ENCODE assay signal across 8 cellular contexts in the genomic region with DNA sequence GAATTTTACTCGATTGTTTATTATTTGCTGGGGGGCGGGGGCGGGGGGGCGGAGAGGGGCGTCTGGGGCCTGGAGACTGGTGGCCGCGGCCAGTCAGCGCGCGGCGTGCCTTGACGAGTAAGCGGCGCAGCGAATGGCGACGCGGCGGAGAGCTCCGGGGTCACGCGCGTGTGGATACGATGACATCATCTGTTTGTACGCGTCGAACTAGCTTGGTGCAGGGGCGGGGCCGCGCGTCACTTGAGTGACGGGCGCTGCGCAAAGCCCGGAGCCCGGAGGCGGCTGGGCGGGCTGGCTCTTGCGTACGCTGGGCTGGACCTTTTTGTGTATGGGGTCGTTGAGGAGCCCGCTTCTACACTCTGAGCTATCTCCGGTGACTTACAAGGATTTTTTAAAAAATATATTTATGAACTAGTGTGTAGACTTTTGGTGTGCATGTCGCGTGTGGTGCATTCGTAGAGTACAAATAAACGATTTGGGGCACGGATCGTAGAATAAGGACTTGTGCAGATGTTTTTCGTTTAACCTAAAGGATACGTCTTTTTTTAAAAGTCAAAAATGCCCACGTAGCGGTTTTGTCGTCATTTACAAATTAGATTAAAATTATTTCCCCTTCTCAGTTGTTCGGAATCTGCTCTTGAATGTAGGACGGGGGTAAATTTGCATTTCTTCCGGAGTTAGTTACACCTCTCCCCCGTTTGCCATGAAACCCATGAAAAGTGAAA. TPM values are rescaled to one million over a fixed set of nuclear protein-coding genes. Genes with fewer than 3 reads are reported as not detected.
DNase-seq lines count a peak whose midpoint lies in the region; ATAC-seq, FAIRE-seq and TF ChIP-seq lines count a peak whose summit lies in the region.

No MANE protein-coding gene starts in this region.

- H3K36me3 Mint-ChIP-seq in T-helper 17 cell (ENCODE audit: low read depth) (no peaks in the 10 kb centered on the region), progenitor cell of endocrine pancreas (ENCODE audit: insufficient read depth) (peaks cover 2% of the 10 kb centered on the region)

- ATAC-seq in HG02885 (IDR thresholded peaks at IDR 0.05; ENCODE audit: poor library complexity, unreplicated experiment) (peak; percentile 63), T-helper 17 cell (peak; percentile 74), upper lobe of right lung (peak; percentile 69)

- H3K27me3 ChIP-seq in left ventricle myocardium inferior (ENCODE audit: low read depth) (no peaks in the 10 kb centered on the region), upper lobe of right lung (no peaks in the 10 kb centered on the region)

- TF ChIP-seq CTCF in left ventricle myocardium inferior (IDR thresholded peaks at IDR 0.05; ENCODE audit: borderline replicate concordance): no peak
- no peak for TF ChIP-seq CTCF in progenitor cell of endocrine pancreas (IDR thresholded peaks at IDR 0.05; ENCODE audit: unreplicated experiment)
- TF ChIP-seq CTCF in upper lobe of right lung (IDR thresholded peaks at IDR 0.05): no peak

- no peaks in the 10 kb centered on the region for H3K9me3 Mint-ChIP-seq in progenitor cell of endocrine pancreas (ENCODE audit: low read depth)

- H3K36me3 ChIP-seq in left ventricle myocardium inferior (no peaks in the 10 kb centered on the region), upper lobe of right lung (no peaks in the 10 kb centered on the region)

- TF ChIP-seq POLR2A in GM12891 (IDR thresholded peaks at IDR 0.05; ENCODE audit: low read depth, low read length): no peak

- peaks cover 6% of the 10 kb centered on the region for H3K27me3 Mint-ChIP-seq in T-helper 17 cell
- peaks cover 16% of the 10 kb centered on the region for H3K27me3 Mint-ChIP-seq in progenitor cell of endocrine pancreas

- H3K4me3 Mint-ChIP-seq in T-helper 17 cell: peak overlapping the region; percentile 91
- H3K4me3 Mint-ChIP-seq in progenitor cell of endocrine pancreas (ENCODE audit: low read depth): peak overlapping the region; percentile 95

- intact Hi-C loops in left ventricle myocardium inferior (cut with micrococcal nuclease): loop anchor here (5.0 kb wide), 1 partner anchor 224 kb away; no protein-coding TSS in a partner anchor
- intact Hi-C loops in upper lobe of right lung (cut with DNase I): loop anchor here (10.0 kb wide), 1 partner anchor 226 kb away; no protein-coding TSS in a partner anchor

- DNase-seq in GM12891 (ENCODE audit: insufficient read length, low spot score): peak; percentile 60
- DNase-seq in NCI-H1694 treated with DMSO at 0.1 percent for 48 hours (lab: John Stamatoyannopoulos, UW): peak; percentile 94
- DNase-seq in T-helper 17 cell: peak; percentile 96 to 97 (median 96)
- peak; percentile 98 for DNase-seq in left ventricle myocardium inferior
- DNase-seq in progenitor cell of endocrine pancreas (ENCODE audit: low spot score, unreplicated experiment): peak; percentile 95
- DNase-seq in upper lobe of right lung: peak; percentile 99

- FAIRE-seq in GM12891 (lab: Jason Lieb, UNC): peak; percentile 70

- H3K4me3 ChIP-seq in left ventricle myocardium inferior (peak overlapping the region; percentile 88), upper lobe of right lung (peak overlapping the region; percentile 89)

- H3K27ac Mint-ChIP-seq in T-helper 17 cell: peak overlapping the region; percentile 94
- peak overlapping the region; percentile 99 for H3K27ac Mint-ChIP-seq in progenitor cell of endocrine pancreas

- H3K27ac ChIP-seq in angular gyrus (ENCODE audit: low read depth, low read length) (peak overlapping the region; percentile 98), left ventricle myocardium inferior (replicated peaks) (peak overlapping the region; percentile 98), upper lobe of right lung (peak overlapping the region; percentile 99)

- H3K4me1 ChIP-seq in left ventricle myocardium inferior: peaks cover 56% of the 10 kb centered on the region
- H3K4me1 ChIP-seq in upper lobe of right lung: peaks cover 30% of the 10 kb centered on the region

- no peaks in the 10 kb centered on the region for H3K9me3 ChIP-seq in T-helper 17 cell (ENCODE audit: control insufficient read depth, low read length, poor library complexity, severe bottlenecking)
- no peaks in the 10 kb centered on the region for H3K9me3 ChIP-seq in left ventricle myocardium inferior (replicated peaks)
- H3K9me3 ChIP-seq in upper lobe of right lung: no peaks in the 10 kb centered on the region

- H3K4me1 Mint-ChIP-seq in T-helper 17 cell (peaks cover 18% of the 10 kb centered on the region), progenitor cell of endocrine pancreas (ENCODE audit: low read depth) (peaks cover 19% of the 10 kb centered on the region)

TF ChIP-seq in GM12891, 5 proteins besides CTCF, POLR2A, EP300 and RAD21:
- TF ChIP-seq SPI1 (IDR thresholded peaks at IDR 0.05; ENCODE audit: low read depth, low read length) (no peak), POU2F2 (IDR thresholded peaks at IDR 0.05; ENCODE audit: low read depth, low read length) (0 out of 2 replicates have a peak, but pooled peaks have one; percentile 26)
TF ChIP-seq in GM12891: peak in this region for 1.

RNA-seq across cellular contexts. Expression of a gene that starts 2.2 kb away (rescaled TPM):
- 0.56 TPM for polyA plus RNA-seq in GM12891 (2012; ENCODE audit: low read depth, missing spikeins)
- total RNA-seq in T-helper 17 cell (10 to 100 TPM; 22.6 to 34.1 TPM), left ventricle myocardium inferior (34.8 TPM), progenitor cell of endocrine pancreas (45.2 and 47.6 TPM in 2 replicates), upper lobe of right lung (73.6 TPM)

Comparison
In these comparisons a context has a peak if more than half of its experiments do, and no peak if none do; other contexts are left out.
1. Peak in every context shown above with its lines: DNase-seq, ATAC-seq, H3K4me3 ChIP-seq and H3K27ac ChIP-seq.